18 cellular contexts compared by ENCODE assay signal in genomic region chr11:118305726-118306125, GRCh38. TPM values are rescaled to one million over a fixed set of nuclear protein-coding genes. Genes with fewer than 3 reads are reported as not detected.
DNase-seq lines count a peak whose midpoint lies in the region; ATAC-seq, FAIRE-seq and TF ChIP-seq lines count a peak whose summit lies in the region.
"Had no signal": no experiment of that assay in that cellular context is flagged by ENCODE, and none has a peak within 500 bp of the region (broad histone marks: within the 10 kb centered on the region; RNA-seq: fewer than 3 reads in every experiment).

No MANE protein-coding gene starts in this region.

- peak overlapping the region; percentile 99 for H3K4me3 Mint-ChIP-seq in activated CD4-positive, alpha-beta T cell treated with anti-CD3 and anti-CD28 coated beads for 36 hours
- H3K4me3 Mint-ChIP-seq: mesothelial cell of epicardium had no signal

- peaks cover 3% of the 10 kb centered on the region for H3K9me3 Mint-ChIP-seq in activated CD4-positive, alpha-beta T cell treated with anti-CD3 and anti-CD28 coated beads for 36 hours (ENCODE audit: low read depth)
- H3K9me3 Mint-ChIP-seq: mesothelial cell of epicardium had no signal

- no peak for TF ChIP-seq RAD21 in GM12878 (IDR thresholded peaks at IDR 0.05; ENCODE audit: insufficient read depth, low read depth, low read length)

- no peak for TF ChIP-seq POLR2A in GM12878 (IDR thresholded peaks at IDR 0.05; ENCODE audit: low read depth, low read length)

- H3K27me3 Mint-ChIP-seq in activated CD4-positive, alpha-beta T cell treated with anti-CD3 and anti-CD28 coated beads for 36 hours: no peaks in the 10 kb centered on the region

- ATAC-seq in activated CD4-positive, alpha-beta T cell treated with anti-CD3 and anti-CD28 coated beads for 36 hours: no peak
- ATAC-seq in GM12878 (no peak), GM19324 (IDR thresholded peaks at IDR 0.05; ENCODE audit: low FRiP score, unreplicated experiment) (no peak)
- ATAC-seq: Right ventricle myocardium inferior had no signal

- H3K9me3 ChIP-seq in GM12878 (replicated peaks; ENCODE audit: control insufficient read depth, insufficient read depth, low read length) (no peaks in the 10 kb centered on the region; the same call in 2 of the 3 replicates), SJCRH30 (replicated peaks) (no peaks in the 10 kb centered on the region)
- H3K9me3 ChIP-seq: thoracic aorta had no signal

- peaks cover 0 to 2% of the 10 kb centered on the region in 2 experiments; a peak in 1 of 4 replicates for H3K27me3 ChIP-seq in GM12878 (replicated peaks in 1 of 2; ENCODE audit: control insufficient read depth in 2 of 2, insufficient read depth in 2 of 2, low read length in 1 of 2)
- H3K27me3 ChIP-seq in SJCRH30: no peaks in the 10 kb centered on the region

- TF ChIP-seq CTCF in GM12878 (IDR thresholded peaks at IDR 0.05 in 2 of 3, conservative IDR thresholded peaks at IDR 0.05 in 1 of 3; ENCODE audit: control insufficient read depth in 2 of 3, extremely low read depth in 1 of 3, insufficient read depth in 1 of 3, low read depth in 3 of 3, low read length in 3 of 3): no peak

- SMC1A ChIA-PET in GM12878 (lab: Charles Lee; ENCODE audit: uncharacterized antibody, unreplicated experiment): interaction anchor here (1.1 kb wide), 1 partner anchor 54 kb away, joined by 4 read pairs; the partner anchor contains the start of gene UBE4A

- TF ChIP-seq EP300 in GM12878 (IDR thresholded peaks at IDR 0.05; ENCODE audit: borderline replicate concordance in 1 of 2, control insufficient read depth in 1 of 2, low read depth in 2 of 2, low read length in 2 of 2): no peak

- intact Hi-C loops in activated CD4-positive, alpha-beta T cell treated with anti-CD3 and anti-CD28 coated beads for 36 hours (cut with DNase I, micrococcal nuclease): loop anchor here (1.0 to 10.0 kb wide), 11 partner anchors 39 to 491 kb away; partner anchors contain the start of genes ARCN1 (in 1 of the 2), ATP5MG (in 1 of the 2), CD3G (in 1 of the 2) and UBE4A (in 1 of the 2)
- intact Hi-C loops in GM12878 (cut with micrococcal nuclease; ENCODE audit: unreplicated experiment): no loop called here

- in situ Hi-C loops in GM12878 (cut with MboI): no loop called here

- H4K20me1 ChIP-seq in GM12878 (ENCODE audit: control insufficient read depth, insufficient read depth): no peaks in the 10 kb centered on the region

- H3K79me2 ChIP-seq in GM12878 (ENCODE audit: control insufficient read depth, insufficient read depth, low read length): no peaks in the 10 kb centered on the region

- H3K36me3 ChIP-seq in GM12878 (ENCODE audit: control insufficient read depth in 2 of 2, insufficient read depth in 2 of 2, low read length in 1 of 2) (no peaks in the 10 kb centered on the region), SJCRH30 (no peaks in the 10 kb centered on the region)
- H3K36me3 ChIP-seq: thoracic aorta, WERI-Rb-1 had no signal

- H3K4me3 ChIP-seq in GM12878: no peak overlapping the region
- H3K4me3 ChIP-seq in SJCRH30: no peak overlapping the region
- H3K4me3 ChIP-seq: coronary artery had no signal

- 51% methylated on average over 8 of the region's 8 CpGs for WGBS in GM12878 (ENCODE audit: insufficient coverage, insufficient replicate concordance, low lambda C conversion rate, missing lambda C conversion rate)

- peaks cover 4% of the 10 kb centered on the region; the same call in 1 of the 2 replicates for H3K4me1 ChIP-seq in GM12878 (ENCODE audit: control insufficient read depth, insufficient read depth, low read length)
- H3K4me1 ChIP-seq in SJCRH30: no peaks in the 10 kb centered on the region

- no peak for FAIRE-seq in GM12878 (lab: Jason Lieb, UNC)
- FAIRE-seq: H54 had no signal

- peak overlapping the region; percentile 99 for H3K27ac Mint-ChIP-seq in activated CD4-positive, alpha-beta T cell treated with anti-CD3 and anti-CD28 coated beads for 36 hours
- H3K27ac Mint-ChIP-seq: mesothelial cell of epicardium had no signal

- RAD21 ChIA-PET in GM12878 (lab: Charles Lee; ENCODE audit: unreplicated experiment): no interaction called here

- no peak overlapping the region for H3K4me2 ChIP-seq in GM12878 (ENCODE audit: control insufficient read depth, insufficient read depth)

- H3K9ac ChIP-seq in GM12878 (ENCODE audit: control insufficient read depth, insufficient read depth, low read length): no peak overlapping the region

- H3K27ac ChIP-seq in GM12878 (ENCODE audit: control insufficient read depth, insufficient read depth) (no peak overlapping the region), SJCRH30 (no peak overlapping the region)
- H3K27ac ChIP-seq: 22Rv1, coronary artery, thoracic aorta, WERI-Rb-1 had no signal

- no peak overlapping the region; the same call in 1 of the 2 replicates for H2AFZ ChIP-seq in GM12878 (ENCODE audit: control insufficient read depth, low read depth, low read length)

- BruUV-seq in GM12878 (replicated peaks; lab: Mats Ljungman, UMichigan): no TSS peak

- DNase-seq in activated CD4-positive, alpha-beta T cell treated with anti-CD3 and anti-CD28 coated beads for 36 hours: peak; percentile 52
- no peak for DNase-seq in activated CD4-positive, alpha-beta T cell treated with anti-CD3 and anti-CD28 coated beads, Interleukin-2, amount 50 U/mL, for 4 hours
- peak; percentile 48 for DNase-seq in activated CD4-positive, alpha-beta T cell treated with anti-CD3 and anti-CD28 coated beads, Interleukin-2, amount 50 U/mL, for 1 hour
- DNase-seq in GM12878 (ENCODE audit: low read depth, low spot score): no peak
- DNase-seq in stimulated activated naive CD4-positive, alpha-beta T cell treated with Interleukin-2 at 50 U/mL for 16 hours (lab: John Stamatoyannopoulos, UW): peak; percentile 25
- no peak for DNase-seq in SJCRH30
- no peak for DNase-seq in NCI-H1436 (lab: John Stamatoyannopoulos, UW)
- DNase-seq: amniotic stem cell, WERI-Rb-1 had no signal

- H3K36me3 Mint-ChIP-seq in activated CD4-positive, alpha-beta T cell treated with anti-CD3 and anti-CD28 coated beads for 36 hours (ENCODE audit: low read depth): peaks cover 57% of the 10 kb centered on the region
- H3K36me3 Mint-ChIP-seq: mesothelial cell of epicardium had no signal

- peaks cover 80% of the 10 kb centered on the region for H3K4me1 Mint-ChIP-seq in activated CD4-positive, alpha-beta T cell treated with anti-CD3 and anti-CD28 coated beads for 36 hours
- H3K4me1 Mint-ChIP-seq: mesothelial cell of epicardium had no signal

- POLR2A ChIA-PET in activated CD4-positive, alpha-beta T cell treated with anti-CD3 and anti-CD28 coated beads for 36 hours (lab: Charles Lee): interaction anchor here (0.6 to 4.3 kb wide), 4 partner anchors 33 to 107 kb away, joined by 4 to 23 read pairs (median 6); partner anchors contain the start of gene CD3D
- POLR2A ChIA-PET in GM12878 (lab: Charles Lee): interaction anchor here (0.5 to 0.6 kb wide), 2 partner anchors 25 to 58 kb away, joined by 3 read pairs; no protein-coding TSS in a partner anchor

- CTCF ChIA-PET in activated CD4-positive, alpha-beta T cell treated with anti-CD3 and anti-CD28 coated beads for 36 hours (lab: Charles Lee): interaction anchor here (1.0 to 1.7 kb wide), 10 partner anchors 9 to 135 kb away, joined by 3 to 7 read pairs (median 5); partner anchors contain the start of genes CD3G and JAML
- CTCF ChIA-PET in GM12878 (lab: Yijun Ruan, JAX): interaction anchor here (0.6 to 2.1 kb wide), 4 partner anchors 10 to 135 kb away, joined by 3 to 10 read pairs (median 4); no protein-coding TSS in a partner anchor

RNA-seq across cellular contexts. Expression of gene CD3E, which starts 1.2 kb away (rescaled TPM):
- 100 to 1,000 TPM; 400 to 530 TPM for total RNA-seq in activated CD4-positive, alpha-beta T cell treated with anti-CD3 and anti-CD28 coated beads for 36 hours
- total RNA-seq in GM12878 (2013; cell fraction: nucleolus; rRNA removed): 0.79 and 0.88 TPM in 2 replicates
- 3.4 and 4.0 TPM in 2 replicates for total RNA-seq in GM12878 (2014; rRNA removed)
- total RNA-seq in GM12878 (2014; rRNA removed; fragmentation: Illumina TruSeq; extraction: Trizol): 4.4 and 5.1 TPM in 2 replicates
- total RNA-seq in GM12878 (2021): 11.6 and 13.4 TPM in 2 replicates
- 2.7 TPM for polyA plus RNA-seq in GM12878 (2011; ENCODE audit: low read depth)
- polyA plus RNA-seq in GM12878 (2011; rRNA removed): 0.10 and 0.14 TPM in 2 replicates
- 0.28 and 0.40 TPM in 2 replicates for polyA plus RNA-seq in GM12878 (2011; cell fraction: cytosol; rRNA removed)
- polyA plus RNA-seq in GM12878 (2011; cell fraction: nucleus; rRNA removed): 0.07 and 0.12 TPM in 2 replicates
- 2.6 and 3.4 TPM in 2 replicates for polyA plus RNA-seq in GM12878 (2012)
- polyA plus RNA-seq in GM12878 (2014; fragmentation: Illumina TruSeq; extraction: Trizol): 14.9 and 17.3 TPM in 2 replicates
- polyA plus RNA-seq in GM12878 (2014; fragmentation: Nextera tagmentation; extraction: Ambion mirVana): 1 to 10 TPM; 1.7 to 2.4 TPM
- 9.7 and 10.9 TPM in 2 replicates for polyA plus RNA-seq in GM12878 (2014; rRNA removed)
- 1 to 10 TPM; 3.1 to 4.2 TPM for polyA plus RNA-seq in GM12878 (2016; fragmentation: Nextera tagmentation; extraction: Ambion mirVana)
- polyA minus RNA-seq in GM12878 (2011; rRNA and poly(A)+ RNA removed): 0.41 TPM in 1 of 2 replicates, not detected in the other
- not detected in 2 replicates for polyA minus RNA-seq in GM12878 (2011; cell fraction: cytosol; rRNA and poly(A)+ RNA removed)
- not detected in 2 replicates for polyA minus RNA-seq in GM12878 (2011; cell fraction: nucleus; rRNA and poly(A)+ RNA removed)
- total RNA-seq in SJCRH30 (2014; rRNA removed; shearing (Covaris generic)): not detected in 2 replicates
- total RNA-seq: mesothelial cell of epicardium, NCI-H460, renal cortical epithelial cell had no signal

RNA-seq across cellular contexts. Expression of gene CD3D, which starts 36.8 kb away (rescaled TPM):
- total RNA-seq in activated CD4-positive, alpha-beta T cell treated with anti-CD3 and anti-CD28 coated beads for 36 hours: 100 to 1,000 TPM; 305 to 331 TPM
- total RNA-seq in GM12878 (2013; cell fraction: nucleolus; rRNA removed): not detected in 2 replicates
- total RNA-seq in GM12878 (2014; rRNA removed) (0.44 TPM in 1 of 2 replicates, not detected in the other), GM12878 (2014; rRNA removed; fragmentation: Illumina TruSeq; extraction: Trizol) (not detected in 2 replicates), GM12878 (2021) (0.32 and 0.69 TPM in 2 replicates)
- not detected for polyA plus RNA-seq in GM12878 (2011; ENCODE audit: low read depth)
- polyA plus RNA-seq in GM12878 (2011; rRNA removed) (not detected in 2 replicates), GM12878 (2014; fragmentation: Illumina TruSeq; extraction: Trizol) (0.13 TPM in 1 of 2 replicates, not detected in the other), GM12878 (2014; fragmentation: Nextera tagmentation; extraction: Ambion mirVana) (under 1 TPM; 0.13 to 0.45 TPM), GM12878 (2014; rRNA removed) (not detected in 2 replicates), GM12878 (2016; fragmentation: Nextera tagmentation; extraction: Ambion mirVana) (not detected)
- polyA plus RNA-seq in GM12878 (2011; cell fraction: cytosol; rRNA removed): not detected in 2 replicates
- polyA plus RNA-seq in GM12878 (2011; cell fraction: nucleus; rRNA removed): not detected in 2 replicates
- polyA plus RNA-seq in GM12878 (2012): not detected in 2 replicates
- polyA minus RNA-seq in GM12878 (2011; rRNA and poly(A)+ RNA removed): not detected in 2 replicates
- polyA minus RNA-seq in GM12878 (2011; cell fraction: cytosol; rRNA and poly(A)+ RNA removed): not detected in 2 replicates
- polyA minus RNA-seq in GM12878 (2011; cell fraction: nucleus; rRNA and poly(A)+ RNA removed): not detected in 2 replicates
- total RNA-seq in SJCRH30 (2014; rRNA removed; shearing (Covaris generic)): not detected in 2 replicates
- total RNA-seq: mesothelial cell of epicardium, NCI-H460, renal cortical epithelial cell, Right ventricle myocardium inferior had no signal

RNA-seq across cellular contexts. Expression of gene CD3G, which starts 38.4 kb away (rescaled TPM):
- total RNA-seq in activated CD4-positive, alpha-beta T cell treated with anti-CD3 and anti-CD28 coated beads for 36 hours: 100 to 1,000 TPM; 141 to 146 TPM
- not detected in 2 replicates for total RNA-seq in GM12878 (2013; cell fraction: nucleolus; rRNA removed)
- total RNA-seq in GM12878 (2014; rRNA removed) (not detected in 2 replicates), GM12878 (2014; rRNA removed; fragmentation: Illumina TruSeq; extraction: Trizol) (not detected in 2 replicates), GM12878 (2021) (0.13 and 0.21 TPM in 2 replicates)
- polyA plus RNA-seq in GM12878 (2011; ENCODE audit: low read depth): not detected
- polyA plus RNA-seq in GM12878 (2011; rRNA removed) (0.04 TPM in 1 of 2 replicates, not detected in the other), GM12878 (2014; fragmentation: Illumina TruSeq; extraction: Trizol) (0.10 and 0.22 TPM in 2 replicates), GM12878 (2014; fragmentation: Nextera tagmentation; extraction: Ambion mirVana) (under 1 TPM in 1 of 2 experiments, not detected in 1; 0.16 TPM), GM12878 (2014; rRNA removed) (not detected in 2 replicates), GM12878 (2016; fragmentation: Nextera tagmentation; extraction: Ambion mirVana) (not detected)
- 0.03 TPM in 1 of 2 replicates, not detected in the other for polyA plus RNA-seq in GM12878 (2011; cell fraction: cytosol; rRNA removed)
- polyA plus RNA-seq in GM12878 (2011; cell fraction: nucleus; rRNA removed): 0.13 TPM in 1 of 2 replicates, not detected in the other
- polyA plus RNA-seq in GM12878 (2012): not detected in 2 replicates
- not detected in 2 replicates for polyA minus RNA-seq in GM12878 (2011; rRNA and poly(A)+ RNA removed)
- polyA minus RNA-seq in GM12878 (2011; cell fraction: cytosol; rRNA and poly(A)+ RNA removed): not detected in 2 replicates
- polyA minus RNA-seq in GM12878 (2011; cell fraction: nucleus; rRNA and poly(A)+ RNA removed): not detected in 2 replicates
- total RNA-seq in SJCRH30 (2014; rRNA removed; shearing (Covaris generic)): not detected in 2 replicates
- total RNA-seq: mesothelial cell of epicardium, NCI-H460, renal cortical epithelial cell had no signal

RNA-seq across cellular contexts. Expression of gene MPZL2, which starts 41.6 kb away (rescaled TPM):
- 10 to 100 TPM; 26.7 to 30.1 TPM for total RNA-seq in activated CD4-positive, alpha-beta T cell treated with anti-CD3 and anti-CD28 coated beads for 36 hours
- total RNA-seq in GM12878 (2013; cell fraction: nucleolus; rRNA removed): 1.6 and 1.8 TPM in 2 replicates
- total RNA-seq in GM12878 (2014; rRNA removed) (3.3 and 4.0 TPM in 2 replicates), GM12878 (2014; rRNA removed; fragmentation: Illumina TruSeq; extraction: Trizol) (3.0 and 3.1 TPM in 2 replicates), GM12878 (2021) (3.2 and 4.4 TPM in 2 replicates)
- polyA plus RNA-seq in GM12878 (2011; ENCODE audit: low read depth): not detected
- polyA plus RNA-seq in GM12878 (2011; rRNA removed) (0.76 and 0.81 TPM in 2 replicates), GM12878 (2014; fragmentation: Illumina TruSeq; extraction: Trizol) (4.8 and 5.2 TPM in 2 replicates), GM12878 (2014; fragmentation: Nextera tagmentation; extraction: Ambion mirVana) (1 to 10 TPM; 4.2 to 4.5 TPM), GM12878 (2014; rRNA removed) (2.5 and 2.6 TPM in 2 replicates), GM12878 (2016; fragmentation: Nextera tagmentation; extraction: Ambion mirVana) (1 to 10 TPM in 1 of 2 experiments, under 1 TPM in 1; 0.88 to 1.6 TPM)
- 0.37 and 0.45 TPM in 2 replicates for polyA plus RNA-seq in GM12878 (2011; cell fraction: cytosol; rRNA removed)
- 0.89 and 1.5 TPM in 2 replicates for polyA plus RNA-seq in GM12878 (2011; cell fraction: nucleus; rRNA removed)
- polyA plus RNA-seq in GM12878 (2012): 0.15 and 0.17 TPM in 2 replicates
- 0.21 and 0.44 TPM in 2 replicates for polyA minus RNA-seq in GM12878 (2011; rRNA and poly(A)+ RNA removed)
- polyA minus RNA-seq in GM12878 (2011; cell fraction: cytosol; rRNA and poly(A)+ RNA removed): not detected in 2 replicates
- 0.12 TPM in 1 of 2 replicates, not detected in the other for polyA minus RNA-seq in GM12878 (2011; cell fraction: nucleus; rRNA and poly(A)+ RNA removed)
- not detected in 2 replicates for total RNA-seq in SJCRH30 (2014; rRNA removed; shearing (Covaris generic))

RNA-seq across cellular contexts. Expression of gene MPZL3, which starts 53.6 kb away (rescaled TPM):
- 10 to 100 TPM; 45.9 to 53.2 TPM for total RNA-seq in activated CD4-positive, alpha-beta T cell treated with anti-CD3 and anti-CD28 coated beads for 36 hours
- total RNA-seq in GM12878 (2013; cell fraction: nucleolus; rRNA removed): 5.2 and 5.4 TPM in 2 replicates
- 7.3 and 9.8 TPM in 2 replicates for total RNA-seq in GM12878 (2014; rRNA removed)
- total RNA-seq in GM12878 (2014; rRNA removed; fragmentation: Illumina TruSeq; extraction: Trizol): 6.6 TPM in 2 replicates
- 5.6 and 6.4 TPM in 2 replicates for total RNA-seq in GM12878 (2021)
- 1.7 TPM for polyA plus RNA-seq in GM12878 (2011; ENCODE audit: low read depth)
- polyA plus RNA-seq in GM12878 (2011; rRNA removed): 5.5 and 8.5 TPM in 2 replicates
- polyA plus RNA-seq in GM12878 (2011; cell fraction: cytosol; rRNA removed): 3.0 TPM in 2 replicates
- 1.9 and 2.6 TPM in 2 replicates for polyA plus RNA-seq in GM12878 (2011; cell fraction: nucleus; rRNA removed)
- 2.2 and 2.4 TPM in 2 replicates for polyA plus RNA-seq in GM12878 (2012)
- 6.0 and 8.0 TPM in 2 replicates for polyA plus RNA-seq in GM12878 (2014; fragmentation: Illumina TruSeq; extraction: Trizol)
- polyA plus RNA-seq in GM12878 (2014; fragmentation: Nextera tagmentation; extraction: Ambion mirVana): 1 to 10 TPM; 2.1 to 7.5 TPM
- polyA plus RNA-seq in GM12878 (2014; rRNA removed): 4.6 and 7.0 TPM in 2 replicates
- polyA plus RNA-seq in GM12878 (2016; fragmentation: Nextera tagmentation; extraction: Ambion mirVana): 1 to 10 TPM; 4.0 to 4.7 TPM
- 6.7 and 8.9 TPM in 2 replicates for polyA minus RNA-seq in GM12878 (2011; rRNA and poly(A)+ RNA removed)
- 1.6 and 2.2 TPM in 2 replicates for polyA minus RNA-seq in GM12878 (2011; cell fraction: cytosol; rRNA and poly(A)+ RNA removed)
- 0.73 and 0.86 TPM in 2 replicates for polyA minus RNA-seq in GM12878 (2011; cell fraction: nucleus; rRNA and poly(A)+ RNA removed)
- 0.10 and 0.12 TPM in 2 replicates for total RNA-seq in SJCRH30 (2014; rRNA removed; shearing (Covaris generic))

Comparison
In these comparisons a context has a peak if more than half of its experiments do, and no peak if none do; other contexts are left out.
1. DNase-seq: peak in activated CD4-positive, alpha-beta T cell treated with anti-CD3 and anti-CD28 coated beads for 36 hours (single experiment), activated CD4-positive, alpha-beta T cell treated with anti-CD3 and anti-CD28 coated beads, Interleukin-2, amount 50 U/mL, for 1 hour (single experiment) and stimulated activated naive CD4-positive, alpha-beta T cell treated with Interleukin-2 at 50 U/mL for 16 hours (single experiment); none in activated CD4-positive, alpha-beta T cell treated with anti-CD3 and anti-CD28 coated beads, Interleukin-2, amount 50 U/mL, for 4 hours (0 of 2), GM12878 (single experiment), SJCRH30 (0 of 2) and NCI-H1436 (single experiment).
2. RNA of gene CD3E, which starts 1.2 kb away (total RNA-seq): 400 to 530 TPM in activated CD4-positive, alpha-beta T cell treated with anti-CD3 and anti-CD28 coated beads for 36 hours; 0.79 to 13.4 TPM in GM12878 and not detected in SJCRH30; every median in the first group is over 10 times any median in the second.
3. RNA of gene CD3D, which starts 36.8 kb away (total RNA-seq): 305 to 331 TPM in activated CD4-positive, alpha-beta T cell treated with anti-CD3 and anti-CD28 coated beads for 36 hours; 0.32 to 0.69 TPM in GM12878 and not detected in SJCRH30; every median in the first group is over 100 times any median in the second.
4. RNA of gene CD3G, which starts 38.4 kb away (total RNA-seq): 141 to 146 TPM in activated CD4-positive, alpha-beta T cell treated with anti-CD3 and anti-CD28 coated beads for 36 hours; 0.13 to 0.21 TPM in GM12878 and not detected in SJCRH30; every median in the first group is over 100 times any median in the second.